ENCODE assay signal across 1 cellular context in genomic region chr3:180223268-180223667, GRCh38.
TF ChIP-seq lines count a peak whose summit lies in the region.

No MANE protein-coding gene starts in this region.

TF ChIP-seq in SK-N-SH treated with all-trans-retinoic acid at 6 μM for 48 hours, 23 proteins besides CTCF, POLR2A, EP300 and RAD21 (continued from another document):
- TF ChIP-seq POU6F1 (CRISPR knock-in tag; IDR thresholded peaks at IDR 0.05; ENCODE audit: borderline replicate concordance, low read depth) (no peak), ESRRG (CRISPR knock-in tag; IDR thresholded peaks at IDR 0.05) (no peak), ZC3H10 (CRISPR knock-in tag; IDR thresholded peaks at IDR 0.05) (no peak), TOX (CRISPR knock-in tag; IDR thresholded peaks at IDR 0.05; ENCODE audit: borderline replicate concordance) (no peak), OSR1 (CRISPR knock-in tag; IDR thresholded peaks at IDR 0.05) (no peak), GLIS3 (CRISPR knock-in tag; IDR thresholded peaks at IDR 0.05) (no peak), ZNF70 (CRISPR knock-in tag; IDR thresholded peaks at IDR 0.05) (no peak), ZFP30 (CRISPR knock-in tag; IDR thresholded peaks at IDR 0.05) (no peak), ZNF565 (CRISPR knock-in tag; conservative IDR thresholded peaks at IDR 0.05; ENCODE audit: low read depth) (no peak)
